33 cellular contexts compared by ENCODE assay signal in genomic region chrX:108485960-108486359, GRCh38. TPM values are rescaled to one million over a fixed set of nuclear protein-coding genes. Genes with fewer than 3 reads are reported as not detected.
"Had no signal": no experiment of that assay in that cellular context is flagged by ENCODE, and none has a peak within 500 bp of the region (broad histone marks: within the 10 kb centered on the region; RNA-seq: fewer than 3 reads in every experiment).

No MANE protein-coding gene starts in this region.

- H3K4me1 ChIP-seq: ascending aorta, colonic mucosa, esophagus squamous epithelium had no signal

- H3K27me3 Mint-ChIP-seq: activated CD4-positive, alpha-beta memory T cell treated with anti-CD3 and anti-CD28 coated beads, Interleukin-2, amount 10 ng/mL, durations not matched to agents 7 days and 5 days; activated CD4-positive, alpha-beta T cell treated with anti-CD3 and anti-CD28 coated beads for 36 hours; activated CD4-positive, alpha-beta T cell treated with anti-CD3 and anti-CD28 coated beads, Interleukin-2, amount 10 ng/mL, durations not matched to agents 24 days and 14 days; activated naive CD4-positive, alpha-beta T cell treated with anti-CD3 and anti-CD28 coated beads, Interleukin-2, amount 10 ng/mL, durations not matched to agents 7 days and 5 days; activated naive CD8-positive, alpha-beta T cell treated with anti-CD3 and anti-CD28 coated beads, Interleukin-2, amount 10 ng/mL, durations not matched to agents 7 days and 5 days; brain; central memory CD8-positive, alpha-beta T cell; dendritic cell treated with granulocyte-macrophage colony-stimulating factor and Interleukin-4, amounts not matched to agents 40 ng/mL and 50 ng/mL, for 4 days; effector memory CD8-positive, alpha-beta T cell; T-helper 17 cell had no signal

- DNase-seq: activated CD4-positive, alpha-beta memory T cell treated with anti-CD3 and anti-CD28 coated beads, Interleukin-2, amount 10 ng/mL, durations not matched to agents 7 days and 5 days; activated CD4-positive, alpha-beta T cell treated with anti-CD3 and anti-CD28 coated beads for 36 hours; activated CD4-positive, alpha-beta T cell treated with anti-CD3 and anti-CD28 coated beads, Interleukin-2, amount 10 ng/mL, durations not matched to agents 24 days and 14 days; activated CD4-positive, alpha-beta T cell treated with anti-CD3 and anti-CD28 coated beads, Interleukin-2, amount 50 U/mL, for 4 hours; activated CD4-positive, CD25-positive, alpha-beta regulatory T cell; activated CD4-positive, CD25-positive, alpha-beta regulatory T cell treated with anti-CD3 and anti-CD28 coated beads, Interleukin-2, amount 50 U/mL, for 72 hours; activated CD8-positive, alpha-beta memory T cell treated with anti-CD3 and anti-CD28 coated beads, Interleukin-2, amount 50 U/mL, for 48 hours; activated gamma-delta T cell; activated naive CD4-positive, alpha-beta T cell; activated naive CD4-positive, alpha-beta T cell treated with anti-CD3 and anti-CD28 coated beads, Interleukin-2, amount 10 ng/mL, durations not matched to agents 7 days and 5 days; activated naive CD8-positive, alpha-beta T cell treated with anti-CD3 and anti-CD28 coated beads, Interleukin-2, amount 10 ng/mL, durations not matched to agents 7 days and 5 days; activated T-cell treated with anti-CD3 and anti-CD28 coated beads for 4 hours; activated T-cell treated with anti-CD3 and anti-CD28 coated beads, Interleukin-2, amount 50 U/mL, for 24 hours; activated T-cell treated with anti-CD3 and anti-CD28 coated beads, Interleukin-2, amount 50 U/mL, for 72 hours; colonic mucosa; effector CD4-positive, alpha-beta T cell; effector memory CD8-positive, alpha-beta T cell; esophagus squamous epithelium; foreskin melanocyte; head of caudate nucleus; T-helper 1 cell; T-helper 17 cell; T1000 had no signal

- H3K4me1 Mint-ChIP-seq: activated CD4-positive, alpha-beta memory T cell treated with anti-CD3 and anti-CD28 coated beads, Interleukin-2, amount 10 ng/mL, durations not matched to agents 7 days and 5 days; activated CD4-positive, alpha-beta T cell treated with anti-CD3 and anti-CD28 coated beads for 36 hours; activated CD4-positive, alpha-beta T cell treated with anti-CD3 and anti-CD28 coated beads, Interleukin-2, amount 10 ng/mL, durations not matched to agents 24 days and 14 days; activated naive CD4-positive, alpha-beta T cell treated with anti-CD3 and anti-CD28 coated beads, Interleukin-2, amount 10 ng/mL, durations not matched to agents 7 days and 5 days; activated naive CD8-positive, alpha-beta T cell treated with anti-CD3 and anti-CD28 coated beads, Interleukin-2, amount 10 ng/mL, durations not matched to agents 7 days and 5 days; brain; central memory CD8-positive, alpha-beta T cell; T-helper 17 cell had no signal

- H3K4me3 ChIP-seq: ascending aorta, colonic mucosa, esophagus squamous epithelium, gastroesophageal sphincter had no signal

- FAIRE-seq: endometrium, endothelial cell of umbilical vein had no signal

- H3K9me3 ChIP-seq: colonic mucosa, esophagus squamous epithelium, gastroesophageal sphincter had no signal

- H3K36me3 ChIP-seq: ascending aorta, colonic mucosa, esophagus squamous epithelium had no signal

- H3K27ac ChIP-seq: ascending aorta, colonic mucosa, epithelial cell of prostate, esophagus squamous epithelium, gastroesophageal sphincter had no signal

- H3K27ac Mint-ChIP-seq: activated CD4-positive, alpha-beta memory T cell treated with anti-CD3 and anti-CD28 coated beads, Interleukin-2, amount 10 ng/mL, durations not matched to agents 7 days and 5 days; activated CD4-positive, alpha-beta T cell treated with anti-CD3 and anti-CD28 coated beads for 36 hours; activated CD4-positive, alpha-beta T cell treated with anti-CD3 and anti-CD28 coated beads, Interleukin-2, amount 10 ng/mL, durations not matched to agents 24 days and 14 days; activated naive CD4-positive, alpha-beta T cell treated with anti-CD3 and anti-CD28 coated beads, Interleukin-2, amount 10 ng/mL, durations not matched to agents 7 days and 5 days; activated naive CD4-positive, alpha-beta T cell treated with anti-CD3 and anti-CD28 coated beads, Interleukin-2, amount 50 U/mL, for 72 hours; activated naive CD8-positive, alpha-beta T cell treated with anti-CD3 and anti-CD28 coated beads, Interleukin-2, amount 10 ng/mL, durations not matched to agents 7 days and 5 days; activated T-cell treated with anti-CD3 and anti-CD28 coated beads, Interleukin-2, amount 50 U/mL, for 24 hours; activated T-cell treated with anti-CD3 and anti-CD28 coated beads, Interleukin-2, amount 50 U/mL, for 72 hours; brain; dendritic cell treated with granulocyte-macrophage colony-stimulating factor and Interleukin-4, amounts not matched to agents 40 ng/mL and 50 ng/mL, for 4 days; effector memory CD8-positive, alpha-beta T cell; T-helper 17 cell; T-helper 2 cell treated with Interferon-gamma antibody and Interleukin-4, amounts not matched to agents 5 μg/mL and 100 μg/mL, for 36 hours had no signal

- H3K36me3 Mint-ChIP-seq: activated naive CD4-positive, alpha-beta T cell treated with anti-CD3 and anti-CD28 coated beads, Interleukin-2, amount 10 ng/mL, durations not matched to agents 7 days and 5 days; activated naive CD4-positive, alpha-beta T cell treated with anti-CD3 and anti-CD28 coated beads, Interleukin-2, amount 50 U/mL, for 72 hours; activated naive CD8-positive, alpha-beta T cell treated with anti-CD3 and anti-CD28 coated beads, Interleukin-2, amount 10 ng/mL, durations not matched to agents 7 days and 5 days had no signal

- H3K4me3 Mint-ChIP-seq: activated CD4-positive, alpha-beta memory T cell treated with anti-CD3 and anti-CD28 coated beads, Interleukin-2, amount 10 ng/mL, durations not matched to agents 7 days and 5 days; activated CD4-positive, alpha-beta T cell treated with anti-CD3 and anti-CD28 coated beads for 36 hours; activated CD4-positive, alpha-beta T cell treated with anti-CD3 and anti-CD28 coated beads, Interleukin-2, amount 10 ng/mL, durations not matched to agents 24 days and 14 days; activated naive CD4-positive, alpha-beta T cell treated with anti-CD3 and anti-CD28 coated beads, Interleukin-2, amount 10 ng/mL, durations not matched to agents 7 days and 5 days; activated naive CD8-positive, alpha-beta T cell treated with anti-CD3 and anti-CD28 coated beads, Interleukin-2, amount 10 ng/mL, durations not matched to agents 7 days and 5 days; activated T-cell treated with anti-CD3 and anti-CD28 coated beads, Interleukin-2, amount 50 U/mL, for 24 hours; activated T-cell treated with anti-CD3 and anti-CD28 coated beads, Interleukin-2, amount 50 U/mL, for 72 hours; brain; central memory CD8-positive, alpha-beta T cell; dendritic cell treated with granulocyte-macrophage colony-stimulating factor and Interleukin-4, amounts not matched to agents 40 ng/mL and 50 ng/mL, for 4 days; effector memory CD8-positive, alpha-beta T cell; T-helper 17 cell; T-helper 2 cell treated with Interferon-gamma antibody and Interleukin-4, amounts not matched to agents 5 μg/mL and 100 μg/mL, for 36 hours had no signal

- H3K9me3 Mint-ChIP-seq: activated CD4-positive, alpha-beta memory T cell treated with anti-CD3 and anti-CD28 coated beads, Interleukin-2, amount 10 ng/mL, durations not matched to agents 7 days and 5 days; activated CD4-positive, alpha-beta T cell treated with anti-CD3 and anti-CD28 coated beads, Interleukin-2, amount 10 ng/mL, durations not matched to agents 24 days and 14 days; activated naive CD4-positive, alpha-beta T cell treated with anti-CD3 and anti-CD28 coated beads, Interleukin-2, amount 10 ng/mL, durations not matched to agents 7 days and 5 days; activated naive CD4-positive, alpha-beta T cell treated with anti-CD3 and anti-CD28 coated beads, Interleukin-2, amount 50 U/mL, for 72 hours; central memory CD8-positive, alpha-beta T cell; dendritic cell treated with granulocyte-macrophage colony-stimulating factor and Interleukin-4, amounts not matched to agents 40 ng/mL and 50 ng/mL, for 4 days; effector memory CD8-positive, alpha-beta T cell; T-helper 2 cell treated with Interferon-gamma antibody and Interleukin-4, amounts not matched to agents 5 μg/mL and 100 μg/mL, for 36 hours had no signal

- ATAC-seq: activated CD4-positive, alpha-beta T cell treated with anti-CD3 and anti-CD28 coated beads for 36 hours; activated naive CD4-positive, alpha-beta T cell treated with anti-CD3 and anti-CD28 coated beads, Interleukin-2, amount 50 U/mL, for 72 hours; activated T-cell treated with anti-CD3 and anti-CD28 coated beads, Interleukin-2, amount 50 U/mL, for 72 hours; effector memory CD8-positive, alpha-beta T cell; gastroesophageal sphincter; T-helper 17 cell had no signal

RNA-seq across cellular contexts. Expression of gene COL4A5, which starts 46.3 kb away (rescaled TPM):
- total RNA-seq: activated CD4-positive, alpha-beta memory T cell treated with anti-CD3 and anti-CD28 coated beads, Interleukin-2, amount 10 ng/mL, durations not matched to agents 7 days and 5 days; activated CD4-positive, alpha-beta T cell treated with anti-CD3 and anti-CD28 coated beads for 36 hours; activated CD4-positive, alpha-beta T cell treated with anti-CD3 and anti-CD28 coated beads, Interleukin-2, amount 10 ng/mL, durations not matched to agents 24 days and 14 days; activated naive CD4-positive, alpha-beta T cell treated with anti-CD3 and anti-CD28 coated beads, Interleukin-2, amount 50 U/mL, for 72 hours; activated naive CD8-positive, alpha-beta T cell treated with anti-CD3 and anti-CD28 coated beads, Interleukin-2, amount 10 ng/mL, durations not matched to agents 7 days and 5 days; T-helper 17 cell had no signal

RNA-seq across cellular contexts. Expression of gene COL4A6, which starts 47.7 kb away (rescaled TPM):
- total RNA-seq: activated CD4-positive, alpha-beta memory T cell treated with anti-CD3 and anti-CD28 coated beads, Interleukin-2, amount 10 ng/mL, durations not matched to agents 7 days and 5 days; activated CD4-positive, alpha-beta T cell treated with anti-CD3 and anti-CD28 coated beads for 36 hours; activated CD4-positive, alpha-beta T cell treated with anti-CD3 and anti-CD28 coated beads, Interleukin-2, amount 10 ng/mL, durations not matched to agents 24 days and 14 days; activated naive CD4-positive, alpha-beta T cell treated with anti-CD3 and anti-CD28 coated beads, Interleukin-2, amount 50 U/mL, for 72 hours; activated naive CD8-positive, alpha-beta T cell treated with anti-CD3 and anti-CD28 coated beads, Interleukin-2, amount 10 ng/mL, durations not matched to agents 7 days and 5 days; activated T-cell treated with anti-CD3 and anti-CD28 coated beads, Interleukin-2, amount 50 U/mL, for 72 hours; T-helper 17 cell had no signal
